ENCODE assay signal across 1 cellular context in genomic region chr6:36133148-36133547, GRCh38.
TF ChIP-seq lines count a peak whose summit lies in the region.

No MANE protein-coding gene starts in this region.

TF ChIP-seq in H1, 55 proteins besides CTCF, POLR2A, EP300 and RAD21:
- TF ChIP-seq EGR1 (IDR thresholded peaks at IDR 0.05; ENCODE audit: borderline replicate concordance, low read depth, low read length) (no peak), CHD1 (IDR thresholded peaks at IDR 0.05; ENCODE audit: low read depth, low read length) (no peak), PHF8 (conservative IDR thresholded peaks at IDR 0.05; ENCODE audit: low read depth, low read length) (no peak), HDAC2 (IDR thresholded peaks at IDR 0.05; ENCODE audit: borderline replicate concordance in 1 of 2, low read depth in 2 of 2, low read length in 2 of 2) (no peak), SIN3A (conservative IDR thresholded peaks at IDR 0.05 in 1 of 2, IDR thresholded peaks at IDR 0.05 in 1 of 2; ENCODE audit: low read depth in 1 of 2, low read length in 2 of 2) (no peak), ZNF274 (IDR thresholded peaks at IDR 0.05; ENCODE audit: borderline replicate concordance, extremely low read depth, low read length) (no peak), NRF1 (IDR thresholded peaks at IDR 0.05; ENCODE audit: low read depth, low read length) (no peak), SIX5 (IDR thresholded peaks at IDR 0.05; ENCODE audit: low read depth, low read length) (no peak), SRF (IDR thresholded peaks at IDR 0.05; ENCODE audit: low read depth, low read length) (no peak), TAF7 (optimal IDR thresholded peaks at IDR 0.05; ENCODE audit: borderline replicate concordance, low read depth, low read length) (no peak), KDM4A (IDR thresholded peaks at IDR 0.05; ENCODE audit: low read depth, low read length, severe bottlenecking) (no peak), GABPA (IDR thresholded peaks at IDR 0.05; ENCODE audit: borderline replicate concordance, insufficient read depth, low read length) (no peak), CTBP2 (IDR thresholded peaks at IDR 0.05; ENCODE audit: borderline replicate concordance, insufficient read depth, insufficient read length, low read length) (no peak), JUND (IDR thresholded peaks at IDR 0.05; ENCODE audit: low read length) (no peak), CBX8 (IDR thresholded peaks at IDR 0.05; ENCODE audit: borderline replicate concordance, low read depth, low read length) (no peak), SIRT6 (IDR thresholded peaks at IDR 0.05; ENCODE audit: low read length) (no peak), E2F6 (IDR thresholded peaks at IDR 0.05) (no peak), CHD2 (IDR thresholded peaks at IDR 0.05; ENCODE audit: low read length) (no peak), SP1 (IDR thresholded peaks at IDR 0.05; ENCODE audit: low read depth, low read length) (no peak), FOSL1 (IDR thresholded peaks at IDR 0.05; ENCODE audit: insufficient read depth, low read depth, low read length) (no peak)
